11 cellular contexts compared by ENCODE assay signal in the genomic region with DNA sequence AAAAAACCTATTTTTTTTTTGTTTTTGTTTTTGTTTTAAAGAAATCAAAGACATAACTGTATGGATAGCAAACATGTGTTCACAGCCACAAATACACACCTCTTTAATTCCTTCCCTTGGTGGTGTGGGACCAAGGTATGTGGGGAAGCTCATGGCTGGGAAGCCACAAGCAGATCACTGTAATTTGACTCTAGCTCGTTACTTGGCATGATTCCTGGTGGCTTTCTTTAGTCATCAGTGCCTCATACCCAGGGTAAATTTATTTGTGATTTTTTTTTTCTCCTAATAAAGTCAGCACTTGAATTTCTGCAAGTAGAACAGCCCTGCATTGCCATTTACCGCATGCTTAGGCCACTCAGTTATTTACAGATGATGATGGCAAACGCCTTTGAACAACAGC.
DNase-seq lines count a peak whose midpoint lies in the region; ATAC-seq, FAIRE-seq and TF ChIP-seq lines count a peak whose summit lies in the region.
"Had no signal": no experiment of that assay in that cellular context is flagged by ENCODE, and none has a peak within 500 bp of the region (broad histone marks: within the 10 kb centered on the region; RNA-seq: fewer than 3 reads in every experiment).

No MANE protein-coding gene starts in this region.

- H3K36me3 ChIP-seq in breast epithelium = no peaks in the 10 kb centered on the region
- H3K36me3 ChIP-seq in pancreas = no peaks in the 10 kb centered on the region

- H3K4me3 ChIP-seq in breast epithelium (no peak overlapping the region), pancreas (no peak overlapping the region)

- H3K27ac ChIP-seq in breast epithelium (no peak overlapping the region), pancreas (no peak overlapping the region)

- TF ChIP-seq CTCF in MCF 10A (IDR thresholded peaks at IDR 0.05; ENCODE audit: unreplicated experiment) = no peak
- no peak for TF ChIP-seq CTCF in breast epithelium (IDR thresholded peaks at IDR 0.05)
- TF ChIP-seq CTCF in pancreas (IDR thresholded peaks at IDR 0.05) = no peak

- no peak overlapping the region for H3K4me3 Mint-ChIP-seq in MCF 10A (ENCODE audit: unreplicated experiment)
- H3K4me3 Mint-ChIP-seq in activated naive CD8-positive, alpha-beta T cell treated with anti-CD3 and anti-CD28 coated beads, Interleukin-2, amount 50 U/mL, for 24 hours = no peak overlapping the region

- CTCF ChIA-PET in MCF 10A (lab: Yijun Ruan, JAX) = interaction anchor here (0.7 kb wide), 1 partner anchor 15 kb away, joined by 3 read pairs; no protein-coding TSS in a partner anchor

- H3K9me3 ChIP-seq in breast epithelium = no peaks in the 10 kb centered on the region
- H3K9me3 ChIP-seq in pancreas = no peaks in the 10 kb centered on the region

- no peaks in the 10 kb centered on the region for H3K27me3 Mint-ChIP-seq in MCF 10A (ENCODE audit: insufficient read depth, unreplicated experiment)
- no peaks in the 10 kb centered on the region for H3K27me3 Mint-ChIP-seq in activated naive CD8-positive, alpha-beta T cell treated with anti-CD3 and anti-CD28 coated beads, Interleukin-2, amount 50 U/mL, for 24 hours

- BruUV-seq in MCF 10A (replicated peaks; lab: Mats Ljungman, UMichigan) = no TSS peak

- POLR2A ChIA-PET in MCF 10A (lab: Yijun Ruan, JAX) = interaction anchor here (0.6 to 1.0 kb wide), 2 partner anchors 15 to 1029 kb away, joined by 3 read pairs; no protein-coding TSS in a partner anchor

- no peak overlapping the region for H3K27ac Mint-ChIP-seq in MCF 10A (ENCODE audit: low read depth, unreplicated experiment)
- H3K27ac Mint-ChIP-seq in activated naive CD8-positive, alpha-beta T cell treated with anti-CD3 and anti-CD28 coated beads, Interleukin-2, amount 50 U/mL, for 24 hours = no peak overlapping the region

- intact Hi-C loops in MCF 10A (cut with micrococcal nuclease) (no loop called here), breast epithelium (cut with DNase I; ENCODE audit: low total_unique reads) (loop anchor here (5.0 kb wide), 1 partner anchor 1748 kb away; no protein-coding TSS in a partner anchor), pancreas (cut with DNase I) (no loop called here)

- H3K9me3 Mint-ChIP-seq in MCF 10A (ENCODE audit: unreplicated experiment) = peaks cover 50% of the 10 kb centered on the region
- no peaks in the 10 kb centered on the region for H3K9me3 Mint-ChIP-seq in activated naive CD8-positive, alpha-beta T cell treated with anti-CD3 and anti-CD28 coated beads, Interleukin-2, amount 50 U/mL, for 24 hours

- no peaks in the 10 kb centered on the region for H3K27me3 ChIP-seq in breast epithelium
- H3K27me3 ChIP-seq in pancreas = peaks cover 0 to 6% (median 2%) of the 10 kb centered on the region in 4 donors

- H3K36me3 Mint-ChIP-seq in MCF 10A (ENCODE audit: insufficient read depth, unreplicated experiment) = no peaks in the 10 kb centered on the region
- H3K36me3 Mint-ChIP-seq in activated naive CD8-positive, alpha-beta T cell treated with anti-CD3 and anti-CD28 coated beads, Interleukin-2, amount 50 U/mL, for 24 hours (ENCODE audit: low read depth) = no peaks in the 10 kb centered on the region

- H3K4me1 ChIP-seq in breast epithelium (no peaks in the 10 kb centered on the region), pancreas (no peaks in the 10 kb centered on the region)

- no peaks in the 10 kb centered on the region for H3K4me1 Mint-ChIP-seq in MCF 10A (ENCODE audit: insufficient read depth, unreplicated experiment)
- no peaks in the 10 kb centered on the region for H3K4me1 Mint-ChIP-seq in activated naive CD8-positive, alpha-beta T cell treated with anti-CD3 and anti-CD28 coated beads, Interleukin-2, amount 50 U/mL, for 24 hours

- peak; percentile 69 for DNase-seq in MCF 10A (ENCODE audit: unreplicated experiment)
- no peak for DNase-seq in breast epithelium (ENCODE audit: low spot score in 2 of 2)
- DNase-seq in RCC 7860 (ENCODE audit: low spot score) = peak; percentile 72
- DNase-seq in fibroblast of peridontal ligament (ENCODE audit: extremely low read depth) = peak; percentile 85
- DNase-seq in central memory CD4-positive, alpha-beta T cell = no peak
- no peak for DNase-seq in pancreas
- DNase-seq in activated naive CD8-positive, alpha-beta T cell treated with anti-CD3 and anti-CD28 coated beads, Interleukin-2, amount 50 U/mL, for 24 hours = no peak
- DNase-seq: aorta; NCI-H2029 treated with DMSO at 0.1 percent for 48 hours; stimulated activated naive CD4-positive, alpha-beta T cell had no signal

- no peak for TF ChIP-seq POLR2A in breast epithelium (IDR thresholded peaks at IDR 0.05)

- no peak for ATAC-seq in HG02763 (IDR thresholded peaks at IDR 0.05; ENCODE audit: unreplicated experiment)
- no peak for ATAC-seq in pancreas
- no peak for ATAC-seq in activated naive CD8-positive, alpha-beta T cell treated with anti-CD3 and anti-CD28 coated beads, Interleukin-2, amount 50 U/mL, for 24 hours

- WGBS in pancreas, 2 donors = 51 to 66% methylated on average over 3 of the region's 3 CpGs

- FAIRE-seq in RCC 7860 (lab: Jason Lieb, UNC) (peak; percentile 90), pancreas (lab: Jason Lieb, UNC) (no peak)

Comparison
In these comparisons a context has a peak if more than half of its experiments do, and no peak if none do; other contexts are left out.
1. DNase-seq: peak in MCF 10A (single experiment), RCC 7860 (single experiment) and fibroblast of peridontal ligament (single experiment); none in breast epithelium (0 of 2), central memory CD4-positive, alpha-beta T cell (single experiment), pancreas (0 of 6) and activated naive CD8-positive, alpha-beta T cell treated with anti-CD3 and anti-CD28 coated beads, Interleukin-2, amount 50 U/mL, for 24 hours (single experiment).